Comparison of ENCODE assay signal across 25 cellular contexts in the genomic region with DNA sequence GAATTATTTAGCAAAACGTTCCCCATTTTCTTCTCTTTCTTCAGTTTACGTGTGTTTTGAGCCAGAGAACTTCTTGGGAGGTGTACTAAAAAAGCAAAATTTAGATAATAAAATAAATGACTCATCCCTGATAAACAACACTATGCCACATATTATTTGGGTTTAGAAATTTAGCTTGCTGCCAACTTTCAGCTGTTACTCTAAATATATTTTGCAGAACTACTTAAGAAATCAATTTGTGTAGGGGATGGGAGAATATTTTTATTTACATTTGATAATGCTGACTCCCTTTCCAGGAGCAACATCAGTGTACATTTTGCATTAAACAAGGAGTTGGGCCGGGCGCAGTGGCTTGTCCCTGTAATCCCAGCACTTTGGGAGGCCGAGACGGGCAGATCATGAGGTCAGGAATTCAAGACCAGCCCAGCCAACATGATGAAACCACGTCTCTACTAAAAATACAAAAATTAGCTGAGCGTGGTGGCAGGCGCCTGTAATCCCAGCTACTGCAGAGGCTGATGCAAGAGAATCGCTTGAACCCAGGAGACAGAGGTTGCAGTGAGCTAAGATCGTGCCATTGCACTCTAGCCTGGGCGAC.
DNase-seq lines count a peak whose midpoint lies in the region; ATAC-seq, FAIRE-seq and TF ChIP-seq lines count a peak whose summit lies in the region.
"Had no signal": no experiment of that assay in that cellular context is flagged by ENCODE, and none has a peak within 500 bp of the region (broad histone marks: within the 10 kb centered on the region; RNA-seq: fewer than 3 reads in every experiment).

No MANE protein-coding gene starts in this region.

- peaks cover 3% of the 10 kb centered on the region for H3K4me1 ChIP-seq in mammary epithelial cell (ENCODE audit: insufficient read depth, low read length)
- H3K4me1 ChIP-seq in breast epithelium, result no peaks in the 10 kb centered on the region
- no peaks in the 10 kb centered on the region for H3K4me1 ChIP-seq in kidney (ENCODE audit: control insufficient read depth in 1 of 2, insufficient read depth in 1 of 2, low read depth in 1 of 2, low read length in 2 of 2)
- H3K4me1 ChIP-seq: HAP-1, Peyer's patch had no signal

- in situ Hi-C loops in mammary epithelial cell (cut with MboI; ENCODE audit: low sequenced_read_pairs in 2 of 2), result no loop called here

- POLR2A ChIA-PET in WTC11 (lab: Charles Lee), result no interaction called here
- POLR2A ChIA-PET in CD4-positive, alpha-beta T cell (lab: Charles Lee), result no interaction called here

- peak overlapping the region; percentile 39 for H3K4me2 ChIP-seq in mammary epithelial cell (ENCODE audit: insufficient read depth, low read depth, low read length)

- no peak for DNase-seq in mammary epithelial cell
- no peak for DNase-seq in breast epithelium (ENCODE audit: low spot score in 2 of 2)
- DNase-seq in WTC11 (ENCODE audit: low spot score), result no peak
- DNase-seq in kidney, result peak; percentile 66
- DNase-seq in HT-29 (ENCODE audit: low spot score), result no peak
- DNase-seq in CD4-positive, alpha-beta T cell, result no peak
- DNase-seq: 8988T; AML-193; C1 segment of cervical spinal cord; Calu3; CD8-positive, alpha-beta memory T cell; DMS153; KG1; NCI-H1092; NCI-H1436; NCI-H2029 treated with DMSO at 0.1 percent for 48 hours; NCI-H226; NCI-H510A treated with DMSO at 0.1 percent for 48 hours; NCI-H748 treated with DMSO at 0.1 percent for 48 hours; Peyer's patch had no signal

- H3K4me3 Mint-ChIP-seq in WTC11, result no peak overlapping the region
- no peak overlapping the region for H3K4me3 Mint-ChIP-seq in CD4-positive, alpha-beta T cell
- H3K4me3 Mint-ChIP-seq: CD8-positive, alpha-beta memory T cell had no signal

- TF ChIP-seq POLR2A in breast epithelium (IDR thresholded peaks at IDR 0.05), result no peak

- no peaks in the 10 kb centered on the region for H3K27me3 Mint-ChIP-seq in WTC11 (ENCODE audit: low read depth)
- no peaks in the 10 kb centered on the region for H3K27me3 Mint-ChIP-seq in CD4-positive, alpha-beta T cell
- H3K27me3 Mint-ChIP-seq: CD8-positive, alpha-beta memory T cell had no signal

- BruUV-seq in mammary epithelial cell (replicated peaks; lab: Mats Ljungman, UMichigan), result no TSS peak

- H2AFZ ChIP-seq in mammary epithelial cell (ENCODE audit: low read depth, low read length), result no peak overlapping the region

- H3K9me3 ChIP-seq in mammary epithelial cell (replicated peaks; ENCODE audit: insufficient read depth, low read length) (no peaks in the 10 kb centered on the region), breast epithelium (no peaks in the 10 kb centered on the region), kidney (ENCODE audit: control insufficient read depth in 1 of 2, low read length in 2 of 2) (no peaks in the 10 kb centered on the region)
- H3K9me3 ChIP-seq in CD4-positive, alpha-beta T cell (ENCODE audit: control insufficient read depth, low read length), result no peaks in the 10 kb centered on the region
- H3K9me3 ChIP-seq: HAP-1, Peyer's patch, SJCRH30 had no signal

- ATAC-seq in WTC11 (no peak), GM18498 (IDR thresholded peaks at IDR 0.05; ENCODE audit: unreplicated experiment) (no peak)
- no peak for ATAC-seq in CD4-positive, alpha-beta T cell (ENCODE audit: poor library complexity)

- dilution Hi-C loops in mammary epithelial cell (cut with HindIII; ENCODE audit: low sequenced_read_pairs), result no loop called here

- H3K9me3 Mint-ChIP-seq in WTC11, result no peaks in the 10 kb centered on the region
- H3K9me3 Mint-ChIP-seq in CD4-positive, alpha-beta T cell, result no peaks in the 10 kb centered on the region

- TF ChIP-seq CTCF in mammary epithelial cell (conservative IDR thresholded peaks at IDR 0.05 in 1 of 2, IDR thresholded peaks at IDR 0.05 in 1 of 2; ENCODE audit: extremely low read depth in 1 of 2, insufficient read depth in 1 of 2, low read depth in 1 of 2, low read length in 2 of 2), result no peak
- TF ChIP-seq CTCF in breast epithelium (IDR thresholded peaks at IDR 0.05), result no peak
- TF ChIP-seq CTCF in WTC11 (IDR thresholded peaks at IDR 0.05), result no peak
- TF ChIP-seq CTCF in kidney (IDR thresholded peaks at IDR 0.05; ENCODE audit: borderline replicate concordance, extremely low read depth, insufficient read depth), result no peak
- TF ChIP-seq CTCF in CD4-positive, alpha-beta T cell (IDR thresholded peaks at IDR 0.05), result no peak

- peaks cover 4% of the 10 kb centered on the region for H3K27me3 ChIP-seq in mammary epithelial cell (ENCODE audit: insufficient read depth, low read length)
- H3K27me3 ChIP-seq in breast epithelium, result no peaks in the 10 kb centered on the region
- no peaks in the 10 kb centered on the region for H3K27me3 ChIP-seq in CD4-positive, alpha-beta T cell (ENCODE audit: control insufficient read depth, insufficient read depth, low read length)
- H3K27me3 ChIP-seq: Peyer's patch, SJCRH30 had no signal

- H3K27ac ChIP-seq in mammary epithelial cell (ENCODE audit: insufficient read depth, low read depth, low read length) (no peak overlapping the region), breast epithelium (no peak overlapping the region), kidney (ENCODE audit: low read depth in 2 of 2, low read length in 2 of 2) (no peak overlapping the region)
- H3K27ac ChIP-seq in CD4-positive, alpha-beta T cell (ENCODE audit: low read depth, low read length), result no peak overlapping the region
- H3K27ac ChIP-seq: Peyer's patch, SJCRH30 had no signal

- no peak overlapping the region for H3K9ac ChIP-seq in mammary epithelial cell (ENCODE audit: insufficient read depth, low read length)
- H3K9ac ChIP-seq in kidney (ENCODE audit: low read length in 2 of 2), result no peak overlapping the region

- no peaks in the 10 kb centered on the region for H3K36me3 Mint-ChIP-seq in WTC11
- no peaks in the 10 kb centered on the region for H3K36me3 Mint-ChIP-seq in CD4-positive, alpha-beta T cell (ENCODE audit: low read depth)
- H3K36me3 Mint-ChIP-seq: CD8-positive, alpha-beta memory T cell had no signal

- FAIRE-seq in kidney (lab: Jason Lieb, UNC), result no peak
- FAIRE-seq: G401.6, HTR-8/SVneo had no signal

- WGBS in mammary epithelial cell (ENCODE audit: low coverage, missing lambda C conversion rate), result 78% methylated on average over 12 of the region's 12 CpGs

- CTCF ChIA-PET in mammary epithelial cell (lab: Charles Lee; ENCODE audit: low non-redundant PET) (no interaction called here), WTC11 (lab: Charles Lee) (no interaction called here)
- CTCF ChIA-PET in CD4-positive, alpha-beta T cell (lab: Charles Lee), result no interaction called here

- H3K79me2 ChIP-seq in mammary epithelial cell (ENCODE audit: insufficient read depth, low read length), result no peaks in the 10 kb centered on the region

- intact Hi-C loops in mammary epithelial cell (cut with micrococcal nuclease) (no loop called here), breast epithelium (cut with DNase I; ENCODE audit: low total_unique reads) (no loop called here), kidney (cut with DNase I) (no loop called here)
- intact Hi-C loops in CD4-positive, alpha-beta T cell (cut with DNase I, micrococcal nuclease), result no loop called here

- peaks cover 56% of the 10 kb centered on the region for H3K4me1 Mint-ChIP-seq in WTC11
- H3K4me1 Mint-ChIP-seq in CD4-positive, alpha-beta T cell (ENCODE audit: low read depth), result no peaks in the 10 kb centered on the region
- H3K4me1 Mint-ChIP-seq: CD8-positive, alpha-beta memory T cell had no signal

- H4K20me1 ChIP-seq in mammary epithelial cell (ENCODE audit: insufficient read depth, low read length), result no peaks in the 10 kb centered on the region

- H3K36me3 ChIP-seq in mammary epithelial cell (ENCODE audit: insufficient read depth, low read length) (no peaks in the 10 kb centered on the region), breast epithelium (no peaks in the 10 kb centered on the region), kidney (ENCODE audit: control insufficient read depth in 1 of 2, insufficient read depth in 2 of 2, low read length in 2 of 2) (no peaks in the 10 kb centered on the region)
- H3K36me3 ChIP-seq: HAP-1, Peyer's patch, SJCRH30 had no signal

- H3K27ac Mint-ChIP-seq in WTC11, result peak overlapping the region; percentile 15; the same call in 1 of the 2 replicates
- no peak overlapping the region for H3K27ac Mint-ChIP-seq in CD4-positive, alpha-beta T cell

- no peak overlapping the region for H3K4me3 ChIP-seq in mammary epithelial cell (replicated peaks in 1 of 3; ENCODE audit: insufficient read depth in 1 of 3, low read depth in 2 of 3, low read length in 3 of 3)
- no peak overlapping the region for H3K4me3 ChIP-seq in breast epithelium
- no peak overlapping the region for H3K4me3 ChIP-seq in kidney (ENCODE audit: low read length in 2 of 2)
- H3K4me3 ChIP-seq: HAP-1, Peyer's patch, SJCRH30 had no signal

TF ChIP-seq in WTC11, 78 proteins besides CTCF, POLR2A, EP300 and RAD21 (continues in another document):
- no peak for TF ChIP-seq FOXJ3 (CRISPR knock-in tag; IDR thresholded peaks at IDR 0.05; ENCODE audit: borderline replicate concordance)
- TF ChIP-seq ZMAT4 (CRISPR knock-in tag; IDR thresholded peaks at IDR 0.05), result no peak
- TF ChIP-seq SMAD4 (CRISPR knock-in tag; IDR thresholded peaks at IDR 0.05), result no peak
- no peak for TF ChIP-seq ZNF512 (CRISPR knock-in tag; IDR thresholded peaks at IDR 0.05; ENCODE audit: borderline replicate concordance)
